ENCODE assay signal across 1 cellular context in genomic region chr19:49875177-49875576, GRCh38.
TF ChIP-seq lines count a peak whose summit lies in the region.

No MANE protein-coding gene starts in this region.

TF ChIP-seq in HCT116, 20 proteins besides CTCF, POLR2A, EP300 and RAD21 (continued from another document):
- TF ChIP-seq ZBTB33 (IDR thresholded peaks at IDR 0.05; ENCODE audit: extremely low read depth, insufficient replicate concordance, low read length), result no peak
- TF ChIP-seq SIN3A (IDR thresholded peaks at IDR 0.05; ENCODE audit: low read depth), result no peak
- no peak for TF ChIP-seq YY1 (IDR thresholded peaks at IDR 0.05; ENCODE audit: extremely low read depth, insufficient replicate concordance, low read depth, low read length)
- no peak for TF ChIP-seq ELF1 (IDR thresholded peaks at IDR 0.05; ENCODE audit: borderline replicate concordance, low read depth)
